ENCODE assay signal across 17 cellular contexts in the genomic region with DNA sequence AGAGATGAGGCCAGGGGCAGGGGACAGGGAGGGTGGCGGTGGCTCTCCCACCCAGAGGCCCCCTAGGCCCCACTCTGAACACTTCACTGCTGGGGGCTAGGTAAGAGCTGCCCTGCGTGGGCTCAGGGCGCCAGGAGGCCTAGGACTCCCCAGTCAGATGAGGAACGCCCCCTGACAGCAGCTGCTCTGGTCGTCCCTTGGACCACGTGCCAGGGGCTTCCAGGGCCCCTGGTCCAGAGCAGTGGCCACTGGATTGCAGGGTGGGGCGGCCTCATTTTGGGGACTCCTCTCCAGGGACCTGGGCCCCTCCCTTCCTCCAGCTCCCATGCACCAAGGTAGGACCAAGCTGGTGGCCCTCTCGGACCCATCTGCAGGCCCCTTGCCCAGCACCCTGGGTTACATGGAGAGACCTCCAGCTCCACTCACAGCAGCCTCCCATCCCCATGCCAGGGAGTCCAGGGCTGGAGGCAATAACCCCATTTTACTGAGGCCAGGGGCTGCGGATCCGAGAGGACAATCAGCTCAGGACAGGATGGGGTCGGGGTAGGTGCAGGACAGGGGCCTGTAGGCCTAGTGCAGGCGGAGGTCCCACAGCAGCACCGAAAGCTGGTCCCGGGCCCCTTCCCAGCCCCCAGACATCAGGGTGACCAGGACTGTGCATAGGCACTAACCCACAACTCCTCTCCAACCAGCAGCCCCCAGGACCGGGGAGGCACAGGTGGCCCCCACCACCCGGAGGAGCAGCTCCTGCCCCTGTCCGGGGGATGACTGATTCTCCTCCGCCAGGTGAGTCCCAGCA. TPM values are rescaled to one million over a fixed set of nuclear protein-coding genes. Genes with fewer than 3 reads are reported as not detected.
DNase-seq lines count a peak whose midpoint lies in the region; ATAC-seq, FAIRE-seq and TF ChIP-seq lines count a peak whose summit lies in the region.
"Had no signal": no experiment of that assay in that cellular context is flagged by ENCODE, and none has a peak within 500 bp of the region (broad histone marks: within the 10 kb centered on the region; RNA-seq: fewer than 3 reads in every experiment).

No MANE protein-coding gene starts in this region.

- H4K20me1 ChIP-seq in hepatocyte (ENCODE audit: insufficient read depth, poor library complexity, severe bottlenecking), result no peaks in the 10 kb centered on the region

- H3K4me3 ChIP-seq in hepatocyte (no peak overlapping the region), psoas muscle (peak overlapping the region; percentile 70)
- H3K4me3 ChIP-seq: GM12878 had no signal

- no peaks in the 10 kb centered on the region for H3K9me3 ChIP-seq in hepatocyte (ENCODE audit: low read depth)
- no peaks in the 10 kb centered on the region for H3K9me3 ChIP-seq in psoas muscle

- ATAC-seq in left cardiac atrium (no peak), left ventricle myocardium superior (no peak), psoas muscle (no peak)
- ATAC-seq: esophagus mucosa had no signal

- H3K4me2 ChIP-seq in hepatocyte, result peak overlapping the region; percentile 92

- intact Hi-C loops in left cardiac atrium (cut with DNase I) (no loop called here), left ventricle myocardium superior (cut with micrococcal nuclease) (no loop called here), psoas muscle (cut with DNase I) (no loop called here)

- H2AFZ ChIP-seq in hepatocyte, result no peak overlapping the region

- no peak for TF ChIP-seq CTCF in hepatocyte (IDR thresholded peaks at IDR 0.05; ENCODE audit: poor library complexity)
- no peak for TF ChIP-seq CTCF in psoas muscle (IDR thresholded peaks at IDR 0.05)

- H3K27ac ChIP-seq in hepatocyte (no peak overlapping the region), psoas muscle (peak overlapping the region; percentile 74)

- DNase-seq in left cardiac atrium (peak; percentile 31), left ventricle myocardium superior (no peak), hepatocyte (ENCODE audit: low spot score) (no peak), psoas muscle (no peak), urothelium cell line (ENCODE audit: low spot score) (no peak), HT-29 (ENCODE audit: low spot score) (no peak), DMS153 (lab: John Stamatoyannopoulos, UW) (no peak), COLO829 (ENCODE audit: low spot score) (no peak)
- DNase-seq: activated T-cell treated with anti-CD3 and anti-CD28 coated beads, Interleukin-2, amount 50 U/mL, for 24 hours; NCI-H1092; NCI-H524 treated with DMSO at 0.1 percent for 48 hours; stimulated activated CD4-positive, alpha-beta T cell treated with anti-CD3 and anti-CD28 coated beads, Interleukin-1b, Interleukin-23, amount 100 ng/mL, for 48 hours; stimulated activated naive CD4-positive, alpha-beta T cell treated with Interleukin-2 at 50 U/mL for 16 hours had no signal

- no peaks in the 10 kb centered on the region for H3K79me2 ChIP-seq in hepatocyte

- H3K4me1 ChIP-seq in hepatocyte (ENCODE audit: insufficient read depth) (no peaks in the 10 kb centered on the region), psoas muscle (no peaks in the 10 kb centered on the region)

- no peaks in the 10 kb centered on the region for H3K9me2 ChIP-seq in hepatocyte (replicated peaks; ENCODE audit: insufficient read depth)

- H3K36me3 ChIP-seq in hepatocyte (replicated peaks; ENCODE audit: insufficient read depth, low read depth) (no peaks in the 10 kb centered on the region), psoas muscle (ENCODE audit: insufficient read depth in 1 of 2, low read depth in 1 of 2) (no peaks in the 10 kb centered on the region)

- H3K27me3 ChIP-seq in hepatocyte (no peaks in the 10 kb centered on the region), psoas muscle (ENCODE audit: insufficient read depth in 3 of 3, low read length in 2 of 3) (peaks cover 0 to 29% (median 7%) of the 10 kb centered on the region in 3 donors)

- WGBS in hepatocyte (ENCODE audit: low lambda C conversion rate, missing lambda C conversion rate), result 94% methylated on average over 17 of the region's 18 CpGs
- WGBS in psoas muscle, 3 donors, result 73 to 78% (median 76%) methylated on average over 18 of the region's 18 CpGs

- no peak for FAIRE-seq in urothelium cell line (lab: Jason Lieb, UNC)
- FAIRE-seq: GM12878, GM19239, H54 had no signal

RNA-seq across cellular contexts. Expression of a gene that starts 1.5 kb away (rescaled TPM):
- total RNA-seq in left cardiac atrium (100 to 1,000 TPM in 1 of 2 donors, 10 to 100 TPM in 1; 86.6 to 138 TPM), left ventricle myocardium superior (63.8 TPM), hepatocyte (50.0 and 52.9 TPM in 2 replicates), psoas muscle (10 to 100 TPM; 47.0 to 55.3 (median 48.8) TPM)
- polyA plus RNA-seq in hepatocyte (82.5 and 82.6 TPM in 2 replicates), psoas muscle (10 to 100 TPM; 34.7 to 73.4 (median 48.4) TPM)
- 3.2 and 6.4 TPM in 2 replicates for total RNA-seq in HT-29 (2014; rRNA removed; shearing (Covaris generic))

RNA-seq across cellular contexts. Expression of a gene that starts 23.1 kb away (rescaled TPM):
- total RNA-seq in left cardiac atrium, result 100 to 1,000 TPM; 154 TPM
- total RNA-seq in left ventricle myocardium superior, result 53.8 TPM
- 125 and 136 TPM in 2 replicates for total RNA-seq in hepatocyte
- 242 and 249 TPM in 2 replicates for polyA plus RNA-seq in hepatocyte
- 10 to 100 TPM; 15.5 to 46.3 (median 31.5) TPM for total RNA-seq in psoas muscle
- polyA plus RNA-seq in psoas muscle, result 10 to 100 TPM; 25.9 to 66.5 (median 46.8) TPM
- 160 and 167 TPM in 2 replicates for total RNA-seq in HT-29 (2014; rRNA removed; shearing (Covaris generic))

RNA-seq across cellular contexts. Expression of a gene that starts 48.2 kb away (rescaled TPM):
- 10 to 100 TPM; 23.2 to 35.2 TPM for total RNA-seq in left cardiac atrium
- total RNA-seq in left ventricle myocardium superior, result 22.3 TPM
- total RNA-seq in hepatocyte, result 31.7 and 33.3 TPM in 2 replicates
- 39.4 and 47.3 TPM in 2 replicates for polyA plus RNA-seq in hepatocyte
- total RNA-seq in psoas muscle, result 1 to 10 TPM; 1.4 to 2.7 (median 2.3) TPM
- 1 to 10 TPM; 2.2 to 5.3 (median 3.5) TPM for polyA plus RNA-seq in psoas muscle
- total RNA-seq in HT-29 (2014; rRNA removed; shearing (Covaris generic)), result not detected in 2 replicates
